Comparison of ENCODE assay signal across 26 cellular contexts in the genomic region with DNA sequence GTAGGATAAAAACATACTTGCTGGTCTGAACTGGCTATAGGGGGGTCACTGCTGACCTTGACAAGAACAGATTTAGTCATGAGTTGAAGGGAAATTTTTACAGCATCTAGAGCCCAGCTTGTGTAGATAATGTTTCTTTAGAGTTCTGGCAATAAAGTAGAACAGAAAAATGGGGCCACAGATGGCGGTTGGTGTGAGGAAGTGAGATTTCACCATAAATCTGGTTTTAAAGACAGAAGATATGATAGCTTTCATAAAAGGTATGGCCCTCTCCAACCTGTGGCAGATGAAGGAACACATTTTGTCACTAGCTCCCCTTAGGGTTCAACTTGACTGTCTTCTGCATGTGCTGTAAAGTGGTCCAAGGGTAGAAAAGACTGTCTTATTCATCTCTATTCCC.
"Had no signal": no experiment of that assay in that cellular context is flagged by ENCODE, and none has a peak within 500 bp of the region (broad histone marks: within the 10 kb centered on the region; RNA-seq: fewer than 3 reads in every experiment).

No MANE protein-coding gene starts in this region.

- H3K36me3 ChIP-seq: ovary had no signal

- H3K27me3 ChIP-seq: adrenal gland, body of pancreas, esophagus squamous epithelium, heart right ventricle, ovary, sigmoid colon, suprapubic skin, tibial artery had no signal

- H3K27ac Mint-ChIP-seq: activated CD4-positive, alpha-beta memory T cell treated with anti-CD3 and anti-CD28 coated beads, Interleukin-2, amount 10 ng/mL, durations not matched to agents 7 days and 5 days; activated CD4-positive, alpha-beta T cell treated with anti-CD3 and anti-CD28 coated beads, Interleukin-2, amount 10 ng/mL, durations not matched to agents 7 days and 5 days; activated naive CD4-positive, alpha-beta T cell treated with anti-CD3 and anti-CD28 coated beads for 36 hours; activated naive CD8-positive, alpha-beta T cell treated with anti-CD3 and anti-CD28 coated beads for 36 hours; WTC11 had no signal

- H3K9me3 Mint-ChIP-seq: activated CD4-positive, alpha-beta memory T cell treated with anti-CD3 and anti-CD28 coated beads, Interleukin-2, amount 10 ng/mL, durations not matched to agents 7 days and 5 days; activated CD4-positive, alpha-beta T cell treated with anti-CD3 and anti-CD28 coated beads, Interleukin-2, amount 10 ng/mL, durations not matched to agents 7 days and 5 days; activated naive CD4-positive, alpha-beta T cell treated with anti-CD3 and anti-CD28 coated beads for 36 hours; activated naive CD8-positive, alpha-beta T cell treated with anti-CD3 and anti-CD28 coated beads for 36 hours; naive thymus-derived CD4-positive, alpha-beta T cell; WTC11 had no signal

- H3K9me3 ChIP-seq: adrenal gland, body of pancreas, esophagus squamous epithelium, heart right ventricle, ovary, prostate gland, sigmoid colon, suprapubic skin, tibial artery had no signal

- H3K27me3 Mint-ChIP-seq: activated CD4-positive, alpha-beta memory T cell treated with anti-CD3 and anti-CD28 coated beads, Interleukin-2, amount 10 ng/mL, durations not matched to agents 7 days and 5 days; activated CD4-positive, alpha-beta T cell treated with anti-CD3 and anti-CD28 coated beads, Interleukin-2, amount 10 ng/mL, durations not matched to agents 7 days and 5 days; activated naive CD8-positive, alpha-beta T cell treated with anti-CD3 and anti-CD28 coated beads for 36 hours; naive thymus-derived CD4-positive, alpha-beta T cell had no signal

- H3K4me1 ChIP-seq: adrenal gland, body of pancreas, esophagus squamous epithelium, heart right ventricle, prostate gland, suprapubic skin, tibial artery had no signal

- DNase-seq: activated CD4-positive, alpha-beta memory T cell treated with anti-CD3 and anti-CD28 coated beads, Interleukin-2, amount 10 ng/mL, durations not matched to agents 7 days and 5 days; activated CD4-positive, alpha-beta T cell treated with anti-CD3 and anti-CD28 coated beads for 1 hour; activated CD4-positive, alpha-beta T cell treated with anti-CD3 and anti-CD28 coated beads, Interleukin-2, amount 10 ng/mL, durations not matched to agents 7 days and 5 days; activated CD8-positive, alpha-beta memory T cell treated with anti-CD3 and anti-CD28 coated beads, Interleukin-2, amount 50 U/mL, for 48 hours; activated effector memory CD4-positive, alpha-beta T cell treated with anti-CD3 and anti-CD28 coated beads, Interleukin-2, amount 50 U/mL, for 16 hours; activated naive CD4-positive, alpha-beta T cell treated with anti-CD3 and anti-CD28 coated beads for 36 hours; activated naive CD8-positive, alpha-beta T cell treated with anti-CD3 and anti-CD28 coated beads for 36 hours; adrenal gland; aorta; body of pancreas; dermis blood vessel endothelial cell; effector CD4-positive, alpha-beta T cell; esophagus squamous epithelium; foreskin melanocyte; heart right ventricle; midbrain; naive thymus-derived CD4-positive, alpha-beta T cell; ovary; retina; sigmoid colon; small intestine; stimulated activated naive CD4-positive, alpha-beta T cell; tibial artery had no signal

- H3K27ac ChIP-seq: adrenal gland, body of pancreas, esophagus squamous epithelium, heart right ventricle, ovary, prostate gland, sigmoid colon, suprapubic skin, tibial artery had no signal

- H3K4me3 ChIP-seq: adrenal gland, body of pancreas, esophagus squamous epithelium, heart right ventricle, ovary, prostate gland, sigmoid colon, suprapubic skin, tibial artery had no signal

- H3K4me1 Mint-ChIP-seq: activated CD4-positive, alpha-beta memory T cell treated with anti-CD3 and anti-CD28 coated beads, Interleukin-2, amount 10 ng/mL, durations not matched to agents 7 days and 5 days; activated CD4-positive, alpha-beta T cell treated with anti-CD3 and anti-CD28 coated beads, Interleukin-2, amount 10 ng/mL, durations not matched to agents 7 days and 5 days; WTC11 had no signal

- ATAC-seq: body of pancreas; heart right ventricle; naive thymus-derived CD4-positive, alpha-beta T cell; WTC11 had no signal

- H3K4me3 Mint-ChIP-seq: activated CD4-positive, alpha-beta memory T cell treated with anti-CD3 and anti-CD28 coated beads, Interleukin-2, amount 10 ng/mL, durations not matched to agents 7 days and 5 days; activated CD4-positive, alpha-beta T cell treated with anti-CD3 and anti-CD28 coated beads, Interleukin-2, amount 10 ng/mL, durations not matched to agents 7 days and 5 days; activated naive CD4-positive, alpha-beta T cell treated with anti-CD3 and anti-CD28 coated beads for 36 hours; activated naive CD8-positive, alpha-beta T cell treated with anti-CD3 and anti-CD28 coated beads for 36 hours; naive thymus-derived CD4-positive, alpha-beta T cell; WTC11 had no signal
